ENCODE assay signal across 22 cellular contexts in the genomic region with DNA sequence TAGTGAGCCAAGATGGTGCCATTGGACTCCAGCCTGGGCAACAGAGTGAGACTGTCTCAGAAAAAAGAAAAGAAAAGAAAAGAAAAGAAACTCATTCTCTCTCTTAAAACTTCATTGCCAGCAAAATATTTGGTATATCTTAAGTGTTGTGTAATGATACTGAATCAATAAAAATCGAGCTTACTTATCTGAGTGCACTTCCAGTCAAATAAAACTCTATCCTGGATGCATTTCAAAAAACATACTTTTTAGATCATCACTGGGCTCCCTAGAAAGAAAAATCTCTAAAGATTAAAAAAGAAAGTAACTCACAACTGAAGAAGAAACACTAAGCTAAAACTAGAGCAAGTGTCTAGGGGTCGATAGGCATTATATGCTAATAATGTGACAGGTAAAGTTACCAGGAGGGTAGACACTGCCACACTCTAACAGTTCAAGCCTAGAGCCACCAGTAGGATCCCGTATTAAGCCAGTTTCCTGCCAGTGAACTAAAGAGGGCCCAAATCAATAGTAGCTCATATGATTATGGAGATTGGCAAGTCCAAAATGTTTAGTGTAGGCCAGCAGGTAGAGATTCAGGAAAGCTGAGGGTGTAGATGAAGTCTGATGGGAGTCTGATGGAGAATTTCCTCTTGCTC.
"Had no signal": no experiment of that assay in that cellular context is flagged by ENCODE, and none has a peak within 500 bp of the region (broad histone marks: within the 10 kb centered on the region; RNA-seq: fewer than 3 reads in every experiment).

No MANE protein-coding gene starts in this region.

- H3K27me3 ChIP-seq: colonic mucosa, esophagus squamous epithelium, gastrocnemius medialis, heart right ventricle had no signal

- H3K4me3 ChIP-seq: colonic mucosa, esophagus squamous epithelium, gastrocnemius medialis, heart right ventricle, left ventricle myocardium inferior, lower lobe of right lung had no signal

- H3K36me3 ChIP-seq: colonic mucosa, esophagus squamous epithelium, gastrocnemius medialis, heart right ventricle, left ventricle myocardium inferior, lower lobe of right lung had no signal

- H3K27ac ChIP-seq: colonic mucosa, epithelial cell of prostate, esophagus squamous epithelium, gastrocnemius medialis, heart right ventricle, left ventricle myocardium inferior, lower lobe of right lung had no signal

- ATAC-seq: effector memory CD8-positive, alpha-beta T cell; esophagus mucosa; gastrocnemius medialis; heart right ventricle; left cardiac atrium; lower lobe of right lung had no signal

- DNase-seq: colonic mucosa; cortex of kidney; effector CD8-positive, alpha-beta T cell; effector memory CD8-positive, alpha-beta T cell; endodermal cell; erythroblast; esophagus squamous epithelium; foreskin melanocyte; gastrocnemius medialis; glutamatergic neuron; head of caudate nucleus; heart right ventricle; hippocampal formation; left cardiac atrium; left ventricle myocardium inferior; lower lobe of right lung; mesenchymal stem cell had no signal

- H3K9me3 ChIP-seq: colonic mucosa, esophagus squamous epithelium, gastrocnemius medialis, left ventricle myocardium inferior, lower lobe of right lung had no signal

- FAIRE-seq: endometrium, islet of Langerhans, keratinocyte had no signal

- H3K4me1 ChIP-seq: colonic mucosa, esophagus squamous epithelium, gastrocnemius medialis, heart right ventricle, left ventricle myocardium inferior, lower lobe of right lung had no signal
